Comparison of ENCODE assay signal across 8 cellular contexts in genomic region chr12:22443379-22444316, GRCh38.
DNase-seq lines count a peak whose midpoint lies in the region; ATAC-seq and TF ChIP-seq lines count a peak whose summit lies in the region.

No MANE protein-coding gene starts in this region.

- no peak overlapping the region for H3K27ac ChIP-seq in brain microvascular endothelial cell

- CTCF ChIA-PET in AG04449 (lab: Yijun Ruan, JAX), result interaction anchor here (0.7 to 2.5 kb wide), 19 partner anchors 9 to 747 kb away, joined by 3 to 29 read pairs (median 5); no protein-coding TSS in a partner anchor

- H3K36me3 ChIP-seq in brain microvascular endothelial cell (replicated peaks), result no peaks in the 10 kb centered on the region

- H3K4me3 ChIP-seq in AG04449 (ENCODE audit: low read depth, low read length) (no peak overlapping the region), brain microvascular endothelial cell (ENCODE audit: low read depth, low read length) (no peak overlapping the region)

- H3K27me3 ChIP-seq in brain microvascular endothelial cell (replicated peaks), result no peaks in the 10 kb centered on the region

- POLR2A ChIA-PET in AG04449 (lab: Yijun Ruan, JAX), result no interaction called here

- peak; percentile 17 for DNase-seq in AG04449 (ENCODE audit: low read depth, low spot score)
- peak; percentile 65 for DNase-seq in NCI-H2029 treated with DMSO at 0.1 percent for 48 hours (lab: John Stamatoyannopoulos, UW)
- DNase-seq in UCSD-AML1 (lab: John Stamatoyannopoulos, UW; ENCODE audit: unreplicated experiment), result peak; percentile 38
- peak; percentile 72 for DNase-seq in brain microvascular endothelial cell
- peak; percentile 83 for DNase-seq in iPS-NIHi7 (ENCODE audit: extremely low spot score)
- DNase-seq in stimulated activated CD4-positive, alpha-beta T cell treated with anti-CD3 and anti-CD28 coated beads, Interleukin-15, amount 100 ng/mL, for 1 hour (ENCODE audit: low read depth in 1 of 2, low spot score in 1 of 2), result peak; percentile 8 to 11

- ATAC-seq in GM18519 (IDR thresholded peaks at IDR 0.05; ENCODE audit: low FRiP score, unreplicated experiment), result peak; percentile 100
- peak; percentile 100 for ATAC-seq in HG03025 (IDR thresholded peaks at IDR 0.05; ENCODE audit: low FRiP score, unreplicated experiment)

- peak; percentile 85 for TF ChIP-seq CTCF in AG04449 (IDR thresholded peaks at IDR 0.05; ENCODE audit: insufficient read depth, low read length, missing control alignments)
- TF ChIP-seq CTCF in brain microvascular endothelial cell (IDR thresholded peaks at IDR 0.05; ENCODE audit: low read depth, low read length, missing control alignments), result peak; percentile 81

- in situ Hi-C loops in brain microvascular endothelial cell (cut with HindIII; ENCODE audit: low pct_ligation_motif_present, low sequenced_read_pairs), result no loop called here

Comparison
In these comparisons a context has a peak if more than half of its experiments do, and no peak if none do; other contexts are left out.
1. DNase-seq: peak in every context shown above with its lines; median percentile 83 in iPS-NIHi7; 72 in brain microvascular endothelial cell; 65 in NCI-H2029 treated with DMSO at 0.1 percent for 48 hours; 38 in UCSD-AML1; 17 in AG04449; 10 in stimulated activated CD4-positive, alpha-beta T cell treated with anti-CD3 and anti-CD28 coated beads, Interleukin-15, amount 100 ng/mL, for 1 hour.